ENCODE assay signal across 1 cellular context in the genomic region with DNA sequence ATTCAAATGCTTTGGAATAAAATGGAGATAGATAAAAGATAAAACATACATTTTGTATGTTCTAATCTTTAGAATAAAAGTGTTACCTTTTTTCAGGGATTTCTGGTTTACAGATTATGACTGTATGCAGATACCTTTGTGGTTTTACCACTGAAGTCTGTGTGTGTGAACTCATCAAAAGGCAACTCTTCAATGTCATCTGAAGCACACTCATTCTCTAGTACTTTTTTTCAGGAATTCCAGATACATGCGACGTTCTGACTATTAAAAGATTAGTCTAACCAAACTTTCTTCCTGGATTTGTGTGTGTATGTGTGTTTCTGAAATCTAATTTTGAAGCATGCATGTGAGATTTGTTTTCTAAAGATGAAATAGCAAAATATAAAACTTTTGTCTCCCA.
TF ChIP-seq lines count a peak whose summit lies in the region.

No MANE protein-coding gene starts in this region.

TF ChIP-seq in GM23338, 12 proteins besides CTCF, POLR2A, EP300 and RAD21 (continued from another document):
- TF ChIP-seq, protein P1, sequence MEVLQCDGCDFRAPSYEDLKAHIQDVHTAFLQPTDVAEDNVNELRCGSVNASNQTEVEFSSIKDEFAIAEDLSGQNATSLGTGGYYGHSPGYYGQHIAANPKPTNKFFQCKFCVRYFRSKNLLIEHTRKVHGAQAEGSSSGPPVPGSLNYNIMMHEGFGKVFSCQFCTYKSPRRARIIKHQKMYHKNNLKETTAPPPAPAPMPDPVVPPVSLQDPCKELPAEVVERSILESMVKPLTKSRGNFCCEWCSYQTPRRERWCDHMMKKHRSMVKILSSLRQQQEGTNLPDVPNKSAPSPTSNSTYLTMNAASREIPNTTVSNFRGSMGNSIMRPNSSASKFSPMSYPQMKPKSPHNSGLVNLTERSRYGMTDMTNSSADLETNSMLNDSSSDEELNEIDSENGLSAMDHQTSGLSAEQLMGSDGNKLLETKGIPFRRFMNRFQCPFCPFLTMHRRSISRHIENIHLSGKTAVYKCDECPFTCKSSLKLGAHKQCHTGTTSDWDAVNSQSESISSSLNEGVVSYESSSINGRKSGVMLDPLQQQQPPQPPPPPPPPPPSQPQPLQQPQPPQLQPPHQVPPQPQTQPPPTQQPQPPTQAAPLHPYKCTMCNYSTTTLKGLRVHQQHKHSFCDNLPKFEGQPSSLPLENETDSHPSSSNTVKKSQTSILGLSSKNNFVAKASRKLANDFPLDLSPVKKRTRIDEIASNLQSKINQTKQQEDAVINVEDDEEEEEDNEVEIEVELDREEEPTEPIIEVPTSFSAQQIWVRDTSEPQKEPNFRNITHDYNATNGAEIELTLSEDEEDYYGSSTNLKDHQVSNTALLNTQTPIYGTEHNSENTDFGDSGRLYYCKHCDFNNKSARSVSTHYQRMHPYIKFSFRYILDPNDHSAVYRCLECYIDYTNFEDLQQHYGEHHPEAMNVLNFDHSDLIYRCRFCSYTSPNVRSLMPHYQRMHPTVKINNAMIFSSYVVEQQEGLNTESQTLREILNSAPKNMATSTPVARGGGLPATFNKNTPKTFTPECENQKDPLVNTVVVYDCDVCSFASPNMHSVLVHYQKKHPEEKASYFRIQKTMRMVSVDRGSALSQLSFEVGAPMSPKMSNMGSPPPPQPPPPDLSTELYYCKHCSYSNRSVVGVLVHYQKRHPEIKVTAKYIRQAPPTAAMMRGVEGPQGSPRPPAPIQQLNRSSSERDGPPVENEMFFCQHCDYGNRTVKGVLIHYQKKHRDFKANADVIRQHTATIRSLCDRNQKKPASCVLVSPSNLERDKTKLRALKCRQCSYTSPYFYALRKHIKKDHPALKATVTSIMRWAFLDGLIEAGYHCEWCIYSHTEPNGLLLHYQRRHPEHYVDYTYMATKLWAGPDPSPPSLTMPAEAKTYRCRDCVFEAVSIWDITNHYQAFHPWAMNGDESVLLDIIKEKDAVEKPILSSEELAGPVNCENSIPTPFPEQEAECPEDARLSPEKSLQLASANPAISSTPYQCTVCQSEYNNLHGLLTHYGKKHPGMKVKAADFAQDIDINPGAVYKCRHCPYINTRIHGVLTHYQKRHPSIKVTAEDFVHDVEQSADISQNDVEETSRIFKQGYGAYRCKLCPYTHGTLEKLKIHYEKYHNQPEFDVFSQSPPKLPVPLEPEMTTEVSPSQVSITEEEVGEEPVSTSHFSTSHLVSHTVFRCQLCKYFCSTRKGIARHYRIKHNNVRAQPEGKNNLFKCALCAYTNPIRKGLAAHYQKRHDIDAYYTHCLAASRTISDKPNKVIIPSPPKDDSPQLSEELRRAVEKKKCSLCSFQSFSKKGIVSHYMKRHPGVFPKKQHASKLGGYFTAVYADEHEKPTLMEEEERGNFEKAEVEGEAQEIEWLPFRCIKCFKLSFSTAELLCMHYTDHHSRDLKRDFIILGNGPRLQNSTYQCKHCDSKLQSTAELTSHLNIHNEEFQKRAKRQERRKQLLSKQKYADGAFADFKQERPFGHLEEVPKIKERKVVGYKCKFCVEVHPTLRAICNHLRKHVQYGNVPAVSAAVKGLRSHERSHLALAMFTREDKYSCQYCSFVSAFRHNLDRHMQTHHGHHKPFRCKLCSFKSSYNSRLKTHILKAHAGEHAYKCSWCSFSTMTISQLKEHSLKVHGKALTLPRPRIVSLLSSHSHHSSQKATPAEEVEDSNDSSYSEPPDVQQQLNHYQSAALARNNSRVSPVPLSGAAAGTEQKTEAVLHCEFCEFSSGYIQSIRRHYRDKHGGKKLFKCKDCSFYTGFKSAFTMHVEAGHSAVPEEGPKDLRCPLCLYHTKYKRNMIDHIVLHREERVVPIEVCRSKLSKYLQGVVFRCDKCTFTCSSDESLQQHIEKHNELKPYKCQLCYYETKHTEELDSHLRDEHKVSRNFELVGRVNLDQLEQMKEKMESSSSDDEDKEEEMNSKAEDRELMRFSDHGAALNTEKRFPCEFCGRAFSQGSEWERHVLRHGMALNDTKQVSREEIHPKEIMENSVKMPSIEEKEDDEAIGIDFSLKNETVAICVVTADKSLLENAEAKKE (CRISPR knock-in tag; IDR thresholded peaks at IDR 0.05), result no peak
- no peak for TF ChIP-seq EZH2 (IDR thresholded peaks at IDR 0.05; ENCODE audit: low read depth, unreplicated experiment)
- no peak for TF ChIP-seq ZNF331 (CRISPR knock-in tag; IDR thresholded peaks at IDR 0.05; ENCODE audit: low read depth)
- no peak for TF ChIP-seq CREB1 (CRISPR knock-in tag; IDR thresholded peaks at IDR 0.05; ENCODE audit: low read depth)
- no peak for TF ChIP-seq JUNB (IDR thresholded peaks at IDR 0.05; ENCODE audit: unreplicated experiment)
- TF ChIP-seq, protein P2, sequence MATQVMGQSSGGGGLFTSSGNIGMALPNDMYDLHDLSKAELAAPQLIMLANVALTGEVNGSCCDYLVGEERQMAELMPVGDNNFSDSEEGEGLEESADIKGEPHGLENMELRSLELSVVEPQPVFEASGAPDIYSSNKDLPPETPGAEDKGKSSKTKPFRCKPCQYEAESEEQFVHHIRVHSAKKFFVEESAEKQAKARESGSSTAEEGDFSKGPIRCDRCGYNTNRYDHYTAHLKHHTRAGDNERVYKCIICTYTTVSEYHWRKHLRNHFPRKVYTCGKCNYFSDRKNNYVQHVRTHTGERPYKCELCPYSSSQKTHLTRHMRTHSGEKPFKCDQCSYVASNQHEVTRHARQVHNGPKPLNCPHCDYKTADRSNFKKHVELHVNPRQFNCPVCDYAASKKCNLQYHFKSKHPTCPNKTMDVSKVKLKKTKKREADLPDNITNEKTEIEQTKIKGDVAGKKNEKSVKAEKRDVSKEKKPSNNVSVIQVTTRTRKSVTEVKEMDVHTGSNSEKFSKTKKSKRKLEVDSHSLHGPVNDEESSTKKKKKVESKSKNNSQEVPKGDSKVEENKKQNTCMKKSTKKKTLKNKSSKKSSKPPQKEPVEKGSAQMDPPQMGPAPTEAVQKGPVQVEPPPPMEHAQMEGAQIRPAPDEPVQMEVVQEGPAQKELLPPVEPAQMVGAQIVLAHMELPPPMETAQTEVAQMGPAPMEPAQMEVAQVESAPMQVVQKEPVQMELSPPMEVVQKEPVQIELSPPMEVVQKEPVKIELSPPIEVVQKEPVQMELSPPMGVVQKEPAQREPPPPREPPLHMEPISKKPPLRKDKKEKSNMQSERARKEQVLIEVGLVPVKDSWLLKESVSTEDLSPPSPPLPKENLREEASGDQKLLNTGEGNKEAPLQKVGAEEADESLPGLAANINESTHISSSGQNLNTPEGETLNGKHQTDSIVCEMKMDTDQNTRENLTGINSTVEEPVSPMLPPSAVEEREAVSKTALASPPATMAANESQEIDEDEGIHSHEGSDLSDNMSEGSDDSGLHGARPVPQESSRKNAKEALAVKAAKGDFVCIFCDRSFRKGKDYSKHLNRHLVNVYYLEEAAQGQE (IDR thresholded peaks at IDR 0.05; ENCODE audit: unreplicated experiment), result no peak
- no peak for TF ChIP-seq STAT1 (IDR thresholded peaks at IDR 0.05; ENCODE audit: unreplicated experiment)
- TF ChIP-seq ZNF114 (CRISPR knock-in tag; IDR thresholded peaks at IDR 0.05), result no peak
- TF ChIP-seq POLR2AphosphoS5 (IDR thresholded peaks at IDR 0.05; ENCODE audit: low read depth), result no peak
